In genomic region chr2:19990416-19990728, GRCh38 we compare ENCODE assay signal across 9 cellular contexts. TPM values are rescaled to one million over a fixed set of nuclear protein-coding genes. Genes with fewer than 3 reads are reported as not detected.
DNase-seq lines count a peak whose midpoint lies in the region; ATAC-seq and TF ChIP-seq lines count a peak whose summit lies in the region.
"Had no signal": no experiment of that assay in that cellular context is flagged by ENCODE, and none has a peak within 500 bp of the region (broad histone marks: within the 10 kb centered on the region; RNA-seq: fewer than 3 reads in every experiment).

No MANE protein-coding gene starts in this region.

- H3K4me1 ChIP-seq in gastrocnemius medialis = peaks cover 11 to 19% of the 10 kb centered on the region in 2 donors

- POLR2A ChIA-PET in WTC11 (lab: Charles Lee) = interaction anchor here (1.0 to 2.8 kb wide), 6 partner anchors 22 to 235 kb away, joined by 3 to 14 read pairs (median 4); partner anchors contain the start of genes LAPTM4A, MATN3 and TTC32

- H3K4me3 ChIP-seq in GM12875 (ENCODE audit: low read depth, low read length) = peak overlapping the region; percentile 66
- peak overlapping the region; percentile 71 to 91 (median 88) for H3K4me3 ChIP-seq in gastrocnemius medialis

- H3K4me3 Mint-ChIP-seq in WTC11 (peak overlapping the region; percentile 92), glutamatergic neuron (ENCODE audit: unreplicated experiment) (peak overlapping the region; percentile 96)

- ATAC-seq in WTC11 (no peak), gastrocnemius medialis (no peak), HG03460 (IDR thresholded peaks at IDR 0.05; ENCODE audit: unreplicated experiment) (no peak)

- TF ChIP-seq CTCF in GM12875 (IDR thresholded peaks at IDR 0.05; ENCODE audit: borderline replicate concordance, insufficient read depth, low read depth, low read length) (no peak), WTC11 (IDR thresholded peaks at IDR 0.05) (no peak), glutamatergic neuron (IDR thresholded peaks at IDR 0.05; ENCODE audit: partially characterized antibody, unreplicated experiment) (no peak), gastrocnemius medialis (IDR thresholded peaks at IDR 0.05 in 4 of 5, conservative IDR thresholded peaks at IDR 0.05 in 1 of 5) (no peak), GM13976 (IDR thresholded peaks at IDR 0.05; ENCODE audit: borderline replicate concordance, control extremely low read depth, extremely low read depth, insufficient read depth, missing control alignments) (no peak)

- intact Hi-C loops in gastrocnemius medialis (cut with DNase I; ENCODE audit: low total_unique reads) = loop anchor here (2.0 to 5.0 kb wide), 2 partner anchors 60 to 88 kb away; partner anchors contain the start of genes LAPTM4A and TTC32

- H3K36me3 Mint-ChIP-seq in WTC11 = peaks cover 14% of the 10 kb centered on the region
- no peaks in the 10 kb centered on the region for H3K36me3 Mint-ChIP-seq in glutamatergic neuron (ENCODE audit: unreplicated experiment)

- no peaks in the 10 kb centered on the region for H3K36me3 ChIP-seq in gastrocnemius medialis

- H3K27me3 Mint-ChIP-seq in WTC11 (ENCODE audit: low read depth) (peaks cover 2% of the 10 kb centered on the region; the same call in 1 of the 2 replicates), glutamatergic neuron (ENCODE audit: unreplicated experiment) (no peaks in the 10 kb centered on the region)

- no peaks in the 10 kb centered on the region for H3K9me3 ChIP-seq in gastrocnemius medialis

- H3K9me3 Mint-ChIP-seq in WTC11 = peaks cover 3% of the 10 kb centered on the region; the same call in 1 of the 2 replicates
- H3K9me3 Mint-ChIP-seq in glutamatergic neuron (ENCODE audit: unreplicated experiment) = no peaks in the 10 kb centered on the region

- peaks cover 26% of the 10 kb centered on the region for H3K4me1 Mint-ChIP-seq in WTC11
- peaks cover 6% of the 10 kb centered on the region for H3K4me1 Mint-ChIP-seq in glutamatergic neuron (ENCODE audit: low read depth, unreplicated experiment)

- in situ Hi-C loops in gastrocnemius medialis (cut with MboI; ENCODE audit: low sequenced_read_pairs in 4 of 4) (no loop called here), GM13976 (cut with MboI; ENCODE audit: low sequenced_read_pairs, unreplicated experiment) (no loop called here)

- H3K27me3 ChIP-seq in gastrocnemius medialis = peaks cover 0 to 8% (median 0%) of the 10 kb centered on the region in 3 donors

- CTCF ChIA-PET in WTC11 (lab: Charles Lee) = interaction anchor here (1.0 to 3.6 kb wide), 6 partner anchors 25 to 116 kb away, joined by 4 to 25 read pairs (median 4); partner anchors contain the start of gene LAPTM4A

- H3K27ac Mint-ChIP-seq in WTC11 = peak overlapping the region; percentile 93
- H3K27ac Mint-ChIP-seq in glutamatergic neuron (ENCODE audit: unreplicated experiment) = peak overlapping the region; percentile 75

- peak overlapping the region; percentile 64 to 72 (median 68) for H3K27ac ChIP-seq in gastrocnemius medialis

- no peak for DNase-seq in WTC11 (ENCODE audit: low spot score)
- DNase-seq in glutamatergic neuron = no peak
- DNase-seq in gastrocnemius medialis = no peak
- DNase-seq in dedifferentiated amniotic fluid mesenchymal stem cell (ENCODE audit: extremely low spot score) = no peak
- DNase-seq in GM13976 (ENCODE audit: low spot score) = no peak
- no peak for DNase-seq in C1 segment of cervical spinal cord (lab: John Stamatoyannopoulos, UW)

- TF ChIP-seq POLR2A in gastrocnemius medialis (IDR thresholded peaks at IDR 0.05) = no peak

TF ChIP-seq in WTC11, 78 proteins besides CTCF, POLR2A, EP300 and RAD21:
- TF ChIP-seq ZBTB43 (CRISPR knock-in tag; IDR thresholded peaks at IDR 0.05) (peak; percentile 0; the same call in 1 of the 2 replicates), GABPB1 (CRISPR knock-in tag; IDR thresholded peaks at IDR 0.05) (no peak; the same call in 1 of the 2 replicates)
- TF ChIP-seq, protein P1, sequence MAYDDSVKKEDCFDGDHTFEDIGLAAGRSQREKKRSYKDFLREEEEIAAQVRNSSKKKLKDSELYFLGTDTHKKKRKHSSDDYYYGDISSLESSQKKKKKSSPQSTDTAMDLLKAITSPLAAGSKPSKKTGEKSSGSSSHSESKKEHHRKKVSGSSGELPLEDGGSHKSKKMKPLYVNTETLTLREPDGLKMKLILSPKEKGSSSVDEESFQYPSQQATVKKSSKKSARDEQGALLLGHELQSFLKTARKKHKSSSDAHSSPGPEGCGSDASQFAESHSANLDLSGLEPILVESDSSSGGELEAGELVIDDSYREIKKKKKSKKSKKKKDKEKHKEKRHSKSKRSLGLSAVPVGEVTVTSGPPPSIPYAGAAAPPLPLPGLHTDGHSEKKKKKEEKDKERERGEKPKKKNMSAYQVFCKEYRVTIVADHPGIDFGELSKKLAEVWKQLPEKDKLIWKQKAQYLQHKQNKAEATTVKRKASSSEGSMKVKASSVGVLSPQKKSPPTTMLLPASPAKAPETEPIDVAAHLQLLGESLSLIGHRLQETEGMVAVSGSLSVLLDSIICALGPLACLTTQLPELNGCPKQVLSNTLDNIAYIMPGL (CRISPR knock-in tag; IDR thresholded peaks at IDR 0.05) = 0 out of 2 replicates have a peak, but pooled peaks have one; percentile 4

RNA-seq across cellular contexts. Expression of gene WDR35, which starts 0.5 kb away (rescaled TPM):
- total RNA-seq in WTC11 (2021) = 15.4 to 16.5 TPM (median 15.5 TPM) in 3 replicates
- 6.4 TPM for total RNA-seq in glutamatergic neuron (ENCODE audit: unreplicated experiment)
- total RNA-seq in gastrocnemius medialis = 1 to 10 TPM; 3.3 to 4.5 (median 3.7) TPM

RNA-seq across cellular contexts. Expression of gene MATN3, which starts 22.1 kb away (rescaled TPM):
- total RNA-seq in WTC11 (2021) = 6.3 to 9.1 TPM (median 8.6 TPM) in 3 replicates
- 0.32 TPM for total RNA-seq in glutamatergic neuron (ENCODE audit: unreplicated experiment)
- under 1 TPM in 3 of 4 donors, not detected in 1; 0.26 to 0.35 (median 0.34) TPM for total RNA-seq in gastrocnemius medialis
- total RNA-seq: activated CD8-positive, alpha-beta memory T cell treated with anti-CD3 and anti-CD28 coated beads for 36 hours had no signal
